Comparison of ENCODE assay signal across 8 cellular contexts in the genomic region with DNA sequence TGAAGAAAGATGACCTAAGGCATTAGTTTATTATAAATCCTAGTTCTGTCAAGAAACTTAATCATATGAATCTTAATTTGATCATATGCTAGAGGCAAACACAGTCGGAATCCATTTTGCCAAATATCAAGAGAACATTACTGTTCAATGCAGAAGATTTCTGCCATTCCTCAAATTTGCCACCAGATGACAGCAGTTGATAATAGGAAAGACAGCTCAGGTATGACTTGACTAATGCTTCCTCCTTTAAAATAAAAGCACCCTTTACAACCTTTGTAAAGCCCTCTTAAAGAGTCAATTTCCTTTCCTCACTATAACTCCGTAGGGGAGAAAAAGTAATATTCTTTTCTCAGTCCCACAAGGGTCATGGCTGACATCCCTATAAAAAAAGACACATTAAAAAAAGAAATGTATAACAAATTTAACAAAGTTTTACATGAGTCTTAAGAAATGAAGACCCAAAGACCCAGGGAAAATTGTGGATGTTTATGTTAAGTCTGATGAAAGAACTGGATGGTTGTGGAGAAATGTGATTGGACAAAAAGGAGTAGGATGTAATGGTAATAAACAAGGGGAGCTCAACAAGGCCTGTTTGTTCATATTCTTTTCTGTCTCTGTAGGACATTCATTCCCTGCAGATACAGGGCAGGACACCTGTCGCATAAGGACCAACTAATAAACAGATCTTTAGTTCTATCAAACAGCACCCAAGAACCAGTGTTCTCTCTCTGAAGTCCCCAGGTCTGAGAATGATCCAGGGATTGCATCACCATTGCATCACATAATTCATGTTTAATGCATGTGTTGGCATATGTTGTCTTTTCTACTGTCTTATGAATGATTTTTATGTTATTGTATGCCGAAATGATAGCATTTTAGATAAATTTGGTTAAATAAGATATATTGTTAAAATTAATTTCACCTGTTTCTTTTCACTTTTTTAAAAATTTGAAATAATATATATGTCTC. TPM values are rescaled to one million over a fixed set of nuclear protein-coding genes. Genes with fewer than 3 reads are reported as not detected.
DNase-seq lines count a peak whose midpoint lies in the region; ATAC-seq, FAIRE-seq and TF ChIP-seq lines count a peak whose summit lies in the region.

No MANE protein-coding gene starts in this region.

- DNase-seq in GM12892 (ENCODE audit: insufficient read length) (no peak), NCI-H526 treated with DMSO at 0.1 percent for 48 hours (lab: John Stamatoyannopoulos, UW) (peak; percentile 7), cerebellar cortex (ENCODE audit: low spot score) (peak; percentile 26)
- no peak for DNase-seq in natural killer cell treated with Interleukin-12 subunit alpha and Interleukin-12 subunit beta and Interleukin-15 and Interleukin-18, amount 100 ng/mL, for 72 hours (ENCODE audit: low spot score)
- no peak for DNase-seq in effector memory CD4-positive, alpha-beta T cell

- no peak for TF ChIP-seq POLR2A in GM12892 (IDR thresholded peaks at IDR 0.05; ENCODE audit: low read depth, low read length)

- no peaks in the 10 kb centered on the region for H3K9me3 Mint-ChIP-seq in natural killer cell treated with Interleukin-12 subunit alpha and Interleukin-12 subunit beta and Interleukin-15 and Interleukin-18, amount 100 ng/mL, for 72 hours

- H3K4me1 ChIP-seq in effector memory CD4-positive, alpha-beta T cell (ENCODE audit: control insufficient read depth, insufficient read depth, low read length, poor library complexity, severe bottlenecking): no peaks in the 10 kb centered on the region

- no peak overlapping the region for H3K27ac ChIP-seq in C4-2B
- H3K27ac ChIP-seq in effector memory CD4-positive, alpha-beta T cell (ENCODE audit: insufficient read depth, low read length, poor library complexity, severe bottlenecking): no peak overlapping the region

- peaks cover 42 to 70% of the 10 kb centered on the region in 2 donors for H3K27me3 Mint-ChIP-seq in natural killer cell treated with Interleukin-12 subunit alpha and Interleukin-12 subunit beta and Interleukin-15 and Interleukin-18, amount 100 ng/mL, for 72 hours

- no peak overlapping the region for H3K4me3 Mint-ChIP-seq in natural killer cell treated with Interleukin-12 subunit alpha and Interleukin-12 subunit beta and Interleukin-15 and Interleukin-18, amount 100 ng/mL, for 72 hours

- H3K9me3 ChIP-seq in effector memory CD4-positive, alpha-beta T cell (ENCODE audit: control insufficient read depth, low read length): no peaks in the 10 kb centered on the region

- peak; percentile 90 for FAIRE-seq in GM12892 (lab: Jason Lieb, UNC)

- TF ChIP-seq CTCF in C4-2B (conservative IDR thresholded peaks at IDR 0.05): peak; percentile 95

- H3K4me1 Mint-ChIP-seq in natural killer cell treated with Interleukin-12 subunit alpha and Interleukin-12 subunit beta and Interleukin-15 and Interleukin-18, amount 100 ng/mL, for 72 hours (ENCODE audit: low read depth in 2 of 2): peaks cover 0 to 24% of the 10 kb centered on the region in 2 donors

- no peaks in the 10 kb centered on the region for H3K27me3 ChIP-seq in effector memory CD4-positive, alpha-beta T cell (replicated peaks; ENCODE audit: control insufficient read depth, insufficient read depth, low read length, poor library complexity, severe bottlenecking)

- no peak overlapping the region for H3K4me3 ChIP-seq in effector memory CD4-positive, alpha-beta T cell (ENCODE audit: insufficient read depth, low read depth, low read length, poor library complexity, severe bottlenecking)

- H3K27ac Mint-ChIP-seq in natural killer cell treated with Interleukin-12 subunit alpha and Interleukin-12 subunit beta and Interleukin-15 and Interleukin-18, amount 100 ng/mL, for 72 hours: peak overlapping the region in 1 of 2 donors; percentile 47

- H3K36me3 ChIP-seq in effector memory CD4-positive, alpha-beta T cell (ENCODE audit: control insufficient read depth, insufficient read depth, low read length): no peaks in the 10 kb centered on the region

- peak; percentile 69 for ATAC-seq in HG02981 (IDR thresholded peaks at IDR 0.05; ENCODE audit: unreplicated experiment)
- peak; percentile 56 to 57 for ATAC-seq in natural killer cell treated with Interleukin-12 subunit alpha and Interleukin-12 subunit beta and Interleukin-15 and Interleukin-18, amount 100 ng/mL, for 72 hours
- no peak for ATAC-seq in HG03108 (IDR thresholded peaks at IDR 0.05; ENCODE audit: unreplicated experiment)

- peaks cover 20% of the 10 kb centered on the region for H3K36me3 Mint-ChIP-seq in natural killer cell treated with Interleukin-12 subunit alpha and Interleukin-12 subunit beta and Interleukin-15 and Interleukin-18, amount 100 ng/mL, for 72 hours

RNA-seq across cellular contexts. Expression of a gene that starts 23.0 kb away (rescaled TPM):
- not detected for polyA plus RNA-seq in GM12892 (2012; ENCODE audit: missing spikeins)
- total RNA-seq in natural killer cell treated with Interleukin-12 subunit alpha and Interleukin-12 subunit beta and Interleukin-15 and Interleukin-18, amount 100 ng/mL, for 72 hours: under 1 TPM in 1 of 2 donors, not detected in 1; 0.22 TPM

Comparison
In these comparisons a context has a peak if more than half of its experiments do, and no peak if none do; other contexts are left out.
1. DNase-seq: peak in NCI-H526 treated with DMSO at 0.1 percent for 48 hours (single experiment) and cerebellar cortex (single experiment); none in GM12892 (single experiment), natural killer cell treated with Interleukin-12 subunit alpha and Interleukin-12 subunit beta and Interleukin-15 and Interleukin-18, amount 100 ng/mL, for 72 hours (single experiment) and effector memory CD4-positive, alpha-beta T cell (0 of 3).